Comparison of ENCODE assay signal across 8 cellular contexts in genomic region chr3:132723024-132723462, GRCh38. TPM values are rescaled to one million over a fixed set of nuclear protein-coding genes. Genes with fewer than 3 reads are reported as not detected.
DNase-seq lines count a peak whose midpoint lies in the region; TF ChIP-seq lines count a peak whose summit lies in the region.

No MANE protein-coding gene starts in this region.

- H3K4me3 Mint-ChIP-seq in dendritic cell treated with granulocyte-macrophage colony-stimulating factor and Interleukin-4, amounts not matched to agents 40 ng/mL and 50 ng/mL, for 4 days: peak overlapping the region; percentile 87
- H3K4me3 Mint-ChIP-seq in nephron progenitor cell: peak overlapping the region; percentile 92

- H3K4me2 ChIP-seq in Karpas-422 (ENCODE audit: low read depth, low read length, poor library complexity, severe bottlenecking): peak overlapping the region; percentile 80

- no peaks in the 10 kb centered on the region for H3K9me3 Mint-ChIP-seq in dendritic cell treated with granulocyte-macrophage colony-stimulating factor and Interleukin-4, amounts not matched to agents 40 ng/mL and 50 ng/mL, for 4 days
- H3K9me3 Mint-ChIP-seq in nephron progenitor cell: no peaks in the 10 kb centered on the region

- H3K27me3 Mint-ChIP-seq in dendritic cell treated with granulocyte-macrophage colony-stimulating factor and Interleukin-4, amounts not matched to agents 40 ng/mL and 50 ng/mL, for 4 days: no peaks in the 10 kb centered on the region
- H3K27me3 Mint-ChIP-seq in nephron progenitor cell (ENCODE audit: low read depth, poor library complexity): no peaks in the 10 kb centered on the region

- no peaks in the 10 kb centered on the region for H3K9me3 ChIP-seq in Karpas-422 (ENCODE audit: low read length)

- H3K4me1 ChIP-seq in Karpas-422 (ENCODE audit: low read length): peaks cover 24% of the 10 kb centered on the region

- TF ChIP-seq CTCF in nephron progenitor cell (IDR thresholded peaks at IDR 0.05) (no peak), GM13977 (IDR thresholded peaks at IDR 0.05; ENCODE audit: extremely low read depth, insufficient read depth, missing control alignments) (no peak)

- in situ Hi-C loops in GM13977 (cut with MboI; ENCODE audit: low pct_unique_long_range_greater_than_20kb, low sequenced_read_pairs, unreplicated experiment): no loop called here

- H3K9me2 ChIP-seq in Karpas-422 (replicated peaks; ENCODE audit: insufficient read depth, low read length): no peaks in the 10 kb centered on the region

- peak overlapping the region; percentile 40; the same call in 1 of the 2 replicates for H2AFZ ChIP-seq in Karpas-422 (ENCODE audit: low read length)

- peaks cover 25% of the 10 kb centered on the region for H3K79me2 ChIP-seq in Karpas-422 (ENCODE audit: low read length)

- H4K20me1 ChIP-seq in Karpas-422 (ENCODE audit: insufficient read depth, low read depth, low read length): no peaks in the 10 kb centered on the region

- peak overlapping the region; percentile 74 for H3K9ac ChIP-seq in Karpas-422 (ENCODE audit: low read length)

- peak overlapping the region; percentile 78 for H3K4me3 ChIP-seq in Karpas-422 (ENCODE audit: low read length)

- H3K27me3 ChIP-seq in Karpas-422 (ENCODE audit: low read length): no peaks in the 10 kb centered on the region

- peak; percentile 81 for DNase-seq in DMS79 treated with DMSO at 0.1 percent for 48 hours (lab: John Stamatoyannopoulos, UW)
- DNase-seq in DMS79 (lab: John Stamatoyannopoulos, UW): no peak
- peak; percentile 45 for DNase-seq in Karpas-422
- no peak for DNase-seq in nephron progenitor cell
- no peak for DNase-seq in NAMALWA (ENCODE audit: low spot score)
- DNase-seq in DMS153 treated with DMSO at 0.1 percent for 48 hours (lab: John Stamatoyannopoulos, UW; ENCODE audit: unreplicated experiment): no peak
- no peak for DNase-seq in GM13977 (ENCODE audit: low spot score)

- peaks cover 33% of the 10 kb centered on the region for H3K4me1 Mint-ChIP-seq in dendritic cell treated with granulocyte-macrophage colony-stimulating factor and Interleukin-4, amounts not matched to agents 40 ng/mL and 50 ng/mL, for 4 days (ENCODE audit: low read depth)
- H3K4me1 Mint-ChIP-seq in nephron progenitor cell: peaks cover 37% of the 10 kb centered on the region

- intact Hi-C loops in dendritic cell treated with granulocyte-macrophage colony-stimulating factor and Interleukin-4, amounts not matched to agents 40 ng/mL and 50 ng/mL, for 4 days (cut with micrococcal nuclease): loop anchor here (5.0 kb wide), 2 partner anchors 306 to 1976 kb away; partner anchors contain the start of genes DNAJC13 and PIK3R4

- no peak overlapping the region for H3K27ac ChIP-seq in Karpas-422 (ENCODE audit: low read length)

- peaks cover 28% of the 10 kb centered on the region for H3K36me3 Mint-ChIP-seq in dendritic cell treated with granulocyte-macrophage colony-stimulating factor and Interleukin-4, amounts not matched to agents 40 ng/mL and 50 ng/mL, for 4 days (ENCODE audit: low read depth)
- H3K36me3 Mint-ChIP-seq in nephron progenitor cell (ENCODE audit: low read depth): peaks cover 19% of the 10 kb centered on the region

- H3K27ac Mint-ChIP-seq in dendritic cell treated with granulocyte-macrophage colony-stimulating factor and Interleukin-4, amounts not matched to agents 40 ng/mL and 50 ng/mL, for 4 days: peak overlapping the region; percentile 86
- H3K27ac Mint-ChIP-seq in nephron progenitor cell: peak overlapping the region; percentile 77

- H3K36me3 ChIP-seq in Karpas-422 (ENCODE audit: insufficient read depth, low read length): no peaks in the 10 kb centered on the region; the same call in 1 of the 2 replicates

RNA-seq across cellular contexts. Expression of gene NPHP3, which starts 0.8 kb away (rescaled TPM):
- 11.8 and 19.0 TPM in 2 replicates for total RNA-seq in Karpas-422 (2014; rRNA removed; shearing (Covaris generic); ENCODE audit: low replicate concordance)

Comparison
In these comparisons a context has a peak if more than half of its experiments do, and no peak if none do; other contexts are left out.
1. DNase-seq: peak in DMS79 treated with DMSO at 0.1 percent for 48 hours (single experiment) and Karpas-422 (single experiment); none in DMS79 (single experiment), nephron progenitor cell (single experiment), NAMALWA (single experiment), DMS153 treated with DMSO at 0.1 percent for 48 hours (single experiment) and GM13977 (single experiment).